Comparison of ENCODE assay signal across 9 cellular contexts in genomic region chr16:29790949-29791844, GRCh38. TPM values are rescaled to one million over a fixed set of nuclear protein-coding genes. Genes with fewer than 3 reads are reported as not detected.
DNase-seq lines count a peak whose midpoint lies in the region; ATAC-seq, FAIRE-seq and TF ChIP-seq lines count a peak whose summit lies in the region.
"Had no signal": no experiment of that assay in that cellular context is flagged by ENCODE, and none has a peak within 500 bp of the region (broad histone marks: within the 10 kb centered on the region; RNA-seq: fewer than 3 reads in every experiment).

No MANE protein-coding gene starts in this region.

- POLR2A ChIA-PET in activated CD4-positive, alpha-beta T cell treated with anti-CD3 and anti-CD28 coated beads for 36 hours (lab: Charles Lee), result interaction anchor here (0.5 to 2.2 kb wide), 5 partner anchors 12 to 59 kb away, joined by 5 to 21 read pairs (median 9); no protein-coding TSS in a partner anchor

- peaks cover 26% of the 10 kb centered on the region for H3K4me1 Mint-ChIP-seq in activated CD4-positive, alpha-beta T cell treated with anti-CD3 and anti-CD28 coated beads for 36 hours

- TF ChIP-seq CTCF in Loucy (conservative IDR thresholded peaks at IDR 0.05; ENCODE audit: low read length) (no peak), cardiac fibroblast (IDR thresholded peaks at IDR 0.05; ENCODE audit: low read depth, low read length) (no peak)

- peaks cover 15% of the 10 kb centered on the region; the same call in 1 of the 2 replicates for H3K36me3 ChIP-seq in Loucy (ENCODE audit: insufficient read depth, low read length)
- H3K36me3 ChIP-seq in mucosa of rectum (ENCODE audit: control insufficient read depth in 2 of 2, insufficient read depth in 2 of 2, low read length in 2 of 2), result no peaks in the 10 kb centered on the region

- ATAC-seq in activated CD4-positive, alpha-beta T cell treated with anti-CD3 and anti-CD28 coated beads for 36 hours, result no peak

- peak overlapping the region; percentile 63 to 77 for H3K27ac ChIP-seq in mucosa of rectum (ENCODE audit: low read depth in 2 of 2, low read length in 2 of 2)

- H3F3A ChIP-seq in Loucy (ENCODE audit: low read depth), result no peaks in the 10 kb centered on the region

- H3K4me2 ChIP-seq in Loucy (ENCODE audit: low read depth, low read length, poor library complexity, severe bottlenecking), result peak overlapping the region; percentile 98

- H3K9me3 Mint-ChIP-seq in activated CD4-positive, alpha-beta T cell treated with anti-CD3 and anti-CD28 coated beads for 36 hours (ENCODE audit: low read depth), result no peaks in the 10 kb centered on the region

- H3K36me3 Mint-ChIP-seq in activated CD4-positive, alpha-beta T cell treated with anti-CD3 and anti-CD28 coated beads for 36 hours (ENCODE audit: low read depth), result peaks cover 43% of the 10 kb centered on the region

- H3K9ac ChIP-seq in Loucy (ENCODE audit: low read depth, low read length, poor library complexity, severe bottlenecking) (peak overlapping the region; percentile 97), mucosa of rectum (ENCODE audit: low read depth in 1 of 2, low read length in 2 of 2) (peak overlapping the region; percentile 74 to 87)

- no peak for FAIRE-seq in RCC 7860 (lab: Jason Lieb, UNC)
- FAIRE-seq: colon had no signal

- H3K9me2 ChIP-seq in Loucy (replicated peaks; ENCODE audit: low read depth, low read length), result no peaks in the 10 kb centered on the region

- peaks cover 21% of the 10 kb centered on the region for H4K20me1 ChIP-seq in Loucy (ENCODE audit: insufficient read depth, low read length, poor library complexity, severe bottlenecking)

- CTCF ChIA-PET in activated CD4-positive, alpha-beta T cell treated with anti-CD3 and anti-CD28 coated beads for 36 hours (lab: Charles Lee), result interaction anchor here (0.7 to 4.3 kb wide), 18 partner anchors 12 to 241 kb away, joined by 3 to 23 read pairs (median 4); partner anchors contain the start of genes KCTD13, MVP and PAGR1

- H3K79me2 ChIP-seq in Loucy (ENCODE audit: insufficient read depth, low read length), result peaks cover 62% of the 10 kb centered on the region

- peak overlapping the region; percentile 97 for H3K27ac Mint-ChIP-seq in activated CD4-positive, alpha-beta T cell treated with anti-CD3 and anti-CD28 coated beads for 36 hours

- intact Hi-C loops in activated CD4-positive, alpha-beta T cell treated with anti-CD3 and anti-CD28 coated beads for 36 hours (cut with DNase I, micrococcal nuclease), result loop anchor here (1.0 to 2.0 kb wide), 16 partner anchors 14 to 274 kb away; partner anchors contain the start of genes ALDOA (in 1 of the 2), CDIPT (in 1 of the 2), INO80E (in 1 of the 2) and KCTD13 (in 1 of the 2)

- peak; percentile 25 for DNase-seq in activated CD4-positive, alpha-beta T cell treated with anti-CD3 and anti-CD28 coated beads for 36 hours
- no peak for DNase-seq in activated CD4-positive, alpha-beta T cell treated with anti-CD3 and anti-CD28 coated beads, Interleukin-2, amount 50 U/mL, for 4 hours
- DNase-seq in cardiac fibroblast (ENCODE audit: low read depth in 2 of 2) (peak in 1 of 2 donors; percentile 16), NK-92 (lab: John Stamatoyannopoulos, UW; ENCODE audit: unreplicated experiment) (no peak), cerebellar nuclear complex (lab: John Stamatoyannopoulos, UW) (no peak), RCC 7860 (ENCODE audit: low spot score) (no peak)

- H3K9me3 ChIP-seq in Loucy (ENCODE audit: insufficient read depth, low read depth, low read length) (no peaks in the 10 kb centered on the region), mucosa of rectum (ENCODE audit: control insufficient read depth in 2 of 2, low read length in 2 of 2) (no peaks in the 10 kb centered on the region)

- H3K27me3 ChIP-seq in Loucy (ENCODE audit: insufficient read depth, low read length, poor library complexity, severe bottlenecking), result peaks cover 5% of the 10 kb centered on the region
- H3K27me3 ChIP-seq in mucosa of rectum (ENCODE audit: control insufficient read depth in 2 of 2, insufficient read depth in 2 of 2, low read length in 2 of 2), result no peaks in the 10 kb centered on the region

- H3K4me1 ChIP-seq in Loucy (ENCODE audit: insufficient read depth, low read length, poor library complexity, severe bottlenecking) (peaks cover 42% of the 10 kb centered on the region), mucosa of rectum (ENCODE audit: control insufficient read depth in 2 of 2, insufficient read depth in 2 of 2, low read length in 2 of 2) (peaks cover 9 to 20% of the 10 kb centered on the region in 2 donors)

- H3K4me3 ChIP-seq in Loucy (ENCODE audit: low read length, poor library complexity, severe bottlenecking), result peak overlapping the region; percentile 97
- peak overlapping the region; percentile 96 to 97 for H3K4me3 ChIP-seq in cardiac fibroblast (replicated peaks in 1 of 2; ENCODE audit: low read depth in 2 of 2, low read length in 2 of 2)
- H3K4me3 ChIP-seq in mucosa of rectum (ENCODE audit: low read length in 2 of 2), result peak overlapping the region; percentile 94 to 99

- H2AFZ ChIP-seq in Loucy (ENCODE audit: low read length), result peak overlapping the region; percentile 66

- peak overlapping the region; percentile 91 for H3K4me3 Mint-ChIP-seq in activated CD4-positive, alpha-beta T cell treated with anti-CD3 and anti-CD28 coated beads for 36 hours

- H3K27me3 Mint-ChIP-seq in activated CD4-positive, alpha-beta T cell treated with anti-CD3 and anti-CD28 coated beads for 36 hours, result no peaks in the 10 kb centered on the region

RNA-seq across cellular contexts. Expression of gene KIF22, which starts 0.6 kb away (rescaled TPM):
- 100 to 1,000 TPM; 153 to 168 TPM for total RNA-seq in activated CD4-positive, alpha-beta T cell treated with anti-CD3 and anti-CD28 coated beads for 36 hours

RNA-seq across cellular contexts. Expression of gene ZG16, which starts 13.1 kb away (rescaled TPM):
- not detected for total RNA-seq in activated CD4-positive, alpha-beta T cell treated with anti-CD3 and anti-CD28 coated beads for 36 hours

RNA-seq across cellular contexts. Expression of gene MAZ, which starts 15.1 kb away (rescaled TPM):
- total RNA-seq in activated CD4-positive, alpha-beta T cell treated with anti-CD3 and anti-CD28 coated beads for 36 hours, result 100 to 1,000 TPM; 306 to 387 TPM

RNA-seq across cellular contexts. Expression of gene PRRT2, which starts 20.8 kb away (rescaled TPM):
- under 1 TPM; 0.64 to 0.93 TPM for total RNA-seq in activated CD4-positive, alpha-beta T cell treated with anti-CD3 and anti-CD28 coated beads for 36 hours

RNA-seq across cellular contexts. Expression of gene PAGR1, which starts 24.8 kb away (rescaled TPM):
- 10 to 100 TPM; 20.6 to 25.6 TPM for total RNA-seq in activated CD4-positive, alpha-beta T cell treated with anti-CD3 and anti-CD28 coated beads for 36 hours
